Comparison of ENCODE assay signal across 11 cellular contexts in genomic region chr7:30920584-30921539, GRCh38. TPM values are rescaled to one million over a fixed set of nuclear protein-coding genes. Genes with fewer than 3 reads are reported as not detected.
DNase-seq lines count a peak whose midpoint lies in the region; ATAC-seq and TF ChIP-seq lines count a peak whose summit lies in the region.
"Had no signal": no experiment of that assay in that cellular context is flagged by ENCODE, and none has a peak within 500 bp of the region (broad histone marks: within the 10 kb centered on the region; RNA-seq: fewer than 3 reads in every experiment).

No MANE protein-coding gene starts in this region.

- no peaks in the 10 kb centered on the region for H3K9me3 ChIP-seq in lung (ENCODE audit: control insufficient read depth in 2 of 2, insufficient read depth in 1 of 2, low read length in 1 of 2)

- no peaks in the 10 kb centered on the region for H3K4me1 Mint-ChIP-seq in activated CD8-positive, alpha-beta memory T cell treated with anti-CD3 and anti-CD28 coated beads, Interleukin-2, amount 10 ng/mL, durations not matched to agents 7 days and 5 days
- H3K4me1 Mint-ChIP-seq: IgD-negative memory B cell had no signal

- H3K4me1 ChIP-seq in lung (ENCODE audit: control insufficient read depth in 2 of 2, insufficient read depth in 2 of 2, low read length in 2 of 2), result peaks cover 11 to 36% of the 10 kb centered on the region in 2 donors

- H3K4me3 Mint-ChIP-seq in activated CD8-positive, alpha-beta memory T cell treated with anti-CD3 and anti-CD28 coated beads, Interleukin-2, amount 10 ng/mL, durations not matched to agents 7 days and 5 days, result no peak overlapping the region
- H3K4me3 Mint-ChIP-seq: IgD-negative memory B cell had no signal

- no peaks in the 10 kb centered on the region for H3K9me3 Mint-ChIP-seq in activated CD8-positive, alpha-beta memory T cell treated with anti-CD3 and anti-CD28 coated beads, Interleukin-2, amount 10 ng/mL, durations not matched to agents 7 days and 5 days (ENCODE audit: low read depth)
- H3K9me3 Mint-ChIP-seq: IgD-negative memory B cell had no signal

- no peaks in the 10 kb centered on the region for H3K27me3 Mint-ChIP-seq in activated CD8-positive, alpha-beta memory T cell treated with anti-CD3 and anti-CD28 coated beads, Interleukin-2, amount 10 ng/mL, durations not matched to agents 7 days and 5 days
- H3K27me3 Mint-ChIP-seq: IgD-negative memory B cell had no signal

- H3K36me3 ChIP-seq in lung (ENCODE audit: control insufficient read depth in 2 of 2, insufficient read depth in 2 of 2, low read length in 2 of 2), result peaks cover 0 to 25% of the 10 kb centered on the region in 2 donors

- peak overlapping the region; percentile 59 to 71 for H3K27ac ChIP-seq in lung (ENCODE audit: low read depth in 1 of 2, low read length in 1 of 2)
- H3K27ac ChIP-seq: C4-2B had no signal

- no peak for ATAC-seq in activated CD8-positive, alpha-beta memory T cell treated with anti-CD3 and anti-CD28 coated beads, Interleukin-2, amount 10 ng/mL, durations not matched to agents 7 days and 5 days
- no peak for ATAC-seq in lung (ENCODE audit: insufficient read depth, low FRiP score)

- H3K4me3 ChIP-seq in lung, result no peak overlapping the region

- WGBS in lung, 2 donors, result 46 to 56% methylated on average over 9 of the region's 9 CpGs

- TF ChIP-seq CTCF in lung (IDR thresholded peaks at IDR 0.05; ENCODE audit: control extremely low read depth, extremely low read depth), result no peak

- no peaks in the 10 kb centered on the region for H3K36me3 Mint-ChIP-seq in activated CD8-positive, alpha-beta memory T cell treated with anti-CD3 and anti-CD28 coated beads, Interleukin-2, amount 10 ng/mL, durations not matched to agents 7 days and 5 days
- H3K36me3 Mint-ChIP-seq: IgD-negative memory B cell had no signal

- CTCF ChIA-PET in activated CD8-positive, alpha-beta memory T cell treated with anti-CD3 and anti-CD28 coated beads, Interleukin-2, amount 10 ng/mL, durations not matched to agents 7 days and 5 days (lab: Charles Lee), result no interaction called here

- no peak overlapping the region for H3K27ac Mint-ChIP-seq in activated CD8-positive, alpha-beta memory T cell treated with anti-CD3 and anti-CD28 coated beads, Interleukin-2, amount 10 ng/mL, durations not matched to agents 7 days and 5 days

- H3K27me3 ChIP-seq in lung (ENCODE audit: control insufficient read depth, insufficient read depth), result no peaks in the 10 kb centered on the region

- DNase-seq in activated CD8-positive, alpha-beta memory T cell treated with anti-CD3 and anti-CD28 coated beads, Interleukin-2, amount 50 U/mL, for 4 hours, result peak; percentile 4
- DNase-seq in activated CD8-positive, alpha-beta memory T cell treated with anti-CD3 and anti-CD28 coated beads, Interleukin-2, amount 10 ng/mL, durations not matched to agents 7 days and 5 days, result no peak
- DNase-seq in dedifferentiated amniotic fluid mesenchymal stem cell (ENCODE audit: extremely low spot score) (peak; percentile 60), lung (ENCODE audit: low spot score) (no peak), ureter (ENCODE audit: low spot score) (peak; percentile 49), NCI-H526 treated with DMSO at 0.1 percent for 48 hours (lab: John Stamatoyannopoulos, UW) (no peak), hippocampal formation (lab: John Stamatoyannopoulos, UW) (no peak)
- no peak for DNase-seq in activated CD4-positive, alpha-beta T cell treated with anti-CD3 and anti-CD28 coated beads for 1 hour
- DNase-seq: midbrain had no signal

RNA-seq across cellular contexts. Expression of gene AQP1, which starts 9.2 kb away (rescaled TPM):
- under 1 TPM in 1 of 2 experiments, not detected in 1; 0.15 TPM for total RNA-seq in activated CD8-positive, alpha-beta memory T cell treated with anti-CD3 and anti-CD28 coated beads, Interleukin-2, amount 10 ng/mL, durations not matched to agents 7 days and 5 days
- total RNA-seq in lung (100 to 1,000 TPM; 328 to 655 TPM), ureter (373 TPM)
- 100 to 1,000 TPM; 267 to 527 TPM for polyA plus RNA-seq in lung
- polyA plus RNA-seq: IgD-negative memory B cell had no signal

RNA-seq across cellular contexts. Expression of gene GHRHR, which starts 42.9 kb away (rescaled TPM):
- total RNA-seq in activated CD8-positive, alpha-beta memory T cell treated with anti-CD3 and anti-CD28 coated beads, Interleukin-2, amount 10 ng/mL, durations not matched to agents 7 days and 5 days, result not detected
- total RNA-seq in lung, result under 1 TPM in 1 of 2 donors, not detected in 1; 0.77 TPM
- under 1 TPM; 0.38 to 0.77 TPM for polyA plus RNA-seq in lung
- total RNA-seq in ureter, result not detected
- polyA plus RNA-seq: IgD-negative memory B cell had no signal

Comparison
In these comparisons a context has a peak if more than half of its experiments do, and no peak if none do; other contexts are left out.
1. DNase-seq: peak in activated CD8-positive, alpha-beta memory T cell treated with anti-CD3 and anti-CD28 coated beads, Interleukin-2, amount 50 U/mL, for 4 hours (single experiment), dedifferentiated amniotic fluid mesenchymal stem cell (single experiment) and ureter (single experiment); none in activated CD8-positive, alpha-beta memory T cell treated with anti-CD3 and anti-CD28 coated beads, Interleukin-2, amount 10 ng/mL, durations not matched to agents 7 days and 5 days (single experiment), lung (single experiment), activated CD4-positive, alpha-beta T cell treated with anti-CD3 and anti-CD28 coated beads for 1 hour (single experiment), NCI-H526 treated with DMSO at 0.1 percent for 48 hours (single experiment) and hippocampal formation (0 of 2).
2. RNA of gene AQP1, which starts 9.2 kb away (total RNA-seq): 328 to 655 TPM in lung and 373 TPM in ureter (single experiment); 0.15 TPM in activated CD8-positive, alpha-beta memory T cell treated with anti-CD3 and anti-CD28 coated beads, Interleukin-2, amount 10 ng/mL, durations not matched to agents 7 days and 5 days; every median in the first group is over 100 times any median in the second.